In the genomic region with DNA sequence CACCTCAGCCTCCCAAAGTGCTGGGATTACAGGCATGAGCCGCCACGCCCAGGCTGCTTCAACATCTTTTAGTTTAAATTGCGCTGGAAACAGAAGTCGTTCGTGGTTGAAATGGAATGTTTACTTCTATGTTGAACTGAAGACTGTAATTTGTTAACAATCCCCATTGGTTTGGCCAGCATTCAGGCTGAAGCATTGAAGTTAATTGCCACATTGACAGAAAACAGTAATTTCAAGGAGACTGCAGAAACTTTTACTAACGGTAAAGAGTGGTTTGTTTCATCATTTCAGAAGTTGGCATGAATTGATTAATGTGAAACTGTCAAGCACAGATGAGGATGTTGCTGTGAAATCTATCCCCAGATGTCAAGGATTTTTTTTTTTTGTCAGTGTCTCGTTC, we compare ENCODE assay signal across 16 cellular contexts. TPM values are rescaled to one million over a fixed set of nuclear protein-coding genes. Genes with fewer than 3 reads are reported as not detected.
DNase-seq lines count a peak whose midpoint lies in the region; ATAC-seq, FAIRE-seq and TF ChIP-seq lines count a peak whose summit lies in the region.
"Had no signal": no experiment of that assay in that cellular context is flagged by ENCODE, and none has a peak within 500 bp of the region (broad histone marks: within the 10 kb centered on the region; RNA-seq: fewer than 3 reads in every experiment).

No MANE protein-coding gene starts in this region.

- no peak overlapping the region for H3K4me3 ChIP-seq in fibroblast of mammary gland (ENCODE audit: control insufficient read depth, low read depth, low read length)

- TF ChIP-seq CTCF in fibroblast of mammary gland (conservative IDR thresholded peaks at IDR 0.05; ENCODE audit: control insufficient read depth, insufficient read depth, low read depth, low read length) (no peak), D721Med (IDR thresholded peaks at IDR 0.05; ENCODE audit: insufficient read depth, missing control alignments) (no peak)

- no peak for ATAC-seq in HG03571 (IDR thresholded peaks at IDR 0.05; ENCODE audit: unreplicated experiment)
- no peak for ATAC-seq in HG02642 (IDR thresholded peaks at IDR 0.05; ENCODE audit: poor library complexity, unreplicated experiment)
- ATAC-seq: WTC11 had no signal

- peak; percentile 86 to 88 for DNase-seq in AML-193 (lab: John Stamatoyannopoulos, UW)
- peak; percentile 37 for DNase-seq in LHCN-M2 (ENCODE audit: low read depth)
- peak; percentile 77 for DNase-seq in SIG-M5 treated with dmso at 0.1 percent for 504 hours (lab: John Stamatoyannopoulos, UW; ENCODE audit: unreplicated experiment)
- DNase-seq in fibroblast of mammary gland (ENCODE audit: low read depth), result peak; percentile 48
- DNase-seq in kidney tubule cell (ENCODE audit: low spot score), result no peak
- DNase-seq in D721Med (ENCODE audit: insufficient read length, low spot score), result no peak
- DNase-seq: aorta; CD4-positive, alpha-beta T cell; effector CD4-positive, alpha-beta T cell; glutamatergic neuron; NCI-H446 had no signal

- no peak for FAIRE-seq in D721Med (lab: Jason Lieb, UNC)

RNA-seq across cellular contexts. Expression of gene AP5B1, which starts 14.2 kb away (rescaled TPM):
- 12.8 and 14.1 TPM in 2 replicates for total RNA-seq in LHCN-M2 (2014; rRNA removed)
- polyA plus RNA-seq in LHCN-M2 (2012), result 5.0 TPM

RNA-seq across cellular contexts. Expression of gene OVOL1, which starts 20.3 kb away (rescaled TPM):
- total RNA-seq in LHCN-M2 (2014; rRNA removed), result not detected in 2 replicates
- not detected for polyA plus RNA-seq in LHCN-M2 (2012)
- total RNA-seq: aorta, SK-MEL-5 had no signal
- polyA plus RNA-seq: neural cell had no signal

RNA-seq across cellular contexts. Expression of gene RNASEH2C, which starts 45.9 kb away (rescaled TPM):
- total RNA-seq in LHCN-M2 (2014; rRNA removed), result 76.4 and 87.5 TPM in 2 replicates
- polyA plus RNA-seq in LHCN-M2 (2012), result 59.0 TPM

RNA-seq across cellular contexts. Expression of gene KAT5, which starts 54.5 kb away (rescaled TPM):
- total RNA-seq in LHCN-M2 (2014; rRNA removed), result 43.1 and 47.6 TPM in 2 replicates
- 40.2 TPM for polyA plus RNA-seq in LHCN-M2 (2012)

Comparison
In these comparisons a context has a peak if more than half of its experiments do, and no peak if none do; other contexts are left out.
1. DNase-seq: peak in AML-193 (2 of 2), LHCN-M2 (single experiment), SIG-M5 treated with dmso at 0.1 percent for 504 hours (single experiment) and fibroblast of mammary gland (single experiment); none in kidney tubule cell (single experiment) and D721Med (single experiment).